In genomic region chr3:46681387-46681786, GRCh38 we compare ENCODE assay signal across 28 cellular contexts. TPM values are rescaled to one million over a fixed set of nuclear protein-coding genes. Genes with fewer than 3 reads are reported as not detected.
"Had no signal": no experiment of that assay in that cellular context is flagged by ENCODE, and none has a peak within 500 bp of the region (broad histone marks: within the 10 kb centered on the region; RNA-seq: fewer than 3 reads in every experiment).

No MANE protein-coding gene starts in this region.

- H3K27ac ChIP-seq: coronary artery, dorsolateral prefrontal cortex, epithelial cell of prostate, gastrocnemius medialis, neural progenitor cell, ovary, psoas muscle, skin epidermis, spleen, testis, tibial nerve, upper lobe of left lung had no signal

- H3K4me1 ChIP-seq: gastrocnemius medialis, neural progenitor cell, testis, tibial nerve, upper lobe of left lung had no signal

- H3K27me3 ChIP-seq: dorsolateral prefrontal cortex, gastrocnemius medialis, neural progenitor cell, ovary, spleen, testis, tibial nerve, upper lobe of left lung had no signal

- ATAC-seq: esophagus mucosa; gastrocnemius medialis; mucosa of descending colon; psoas muscle; right cardiac atrium; stimulated activated memory B cell treated with anti-CD40 and anti-IgM and Interleukin-4, amounts not matched to agents 10 μg/mL and 1 μg/mL and 100 μg/mL, for 72 hours; stimulated activated naive CD8-positive, alpha-beta T cell treated with anti-CD3 and anti-CD28 coated beads, Interleukin-15, Interleukin-2, amounts not matched to agents 100 U/mL and 50 U/mL, for 24 hours had no signal

- H3K4me2 ChIP-seq: neural progenitor cell had no signal

- DNase-seq: dorsolateral prefrontal cortex; effector CD4-positive, alpha-beta T cell; endodermal cell; foreskin fibroblast; gastrocnemius medialis; head of caudate nucleus; mesenchymal stem cell; mucosa of descending colon; naive B cell; nucleus accumbens; ovary; posterior cingulate gyrus; psoas muscle; spleen; stimulated activated CD4-positive, alpha-beta T cell treated with anti-CD3 and anti-CD28 coated beads, Interleukin-4, amount 100 ng/mL, for 4 hours; stimulated activated naive CD8-positive, alpha-beta T cell treated with anti-CD3 and anti-CD28 coated beads, Interleukin-15, Interleukin-2, amounts not matched to agents 100 U/mL and 50 U/mL, for 24 hours; substantia nigra; testis; upper lobe of left lung had no signal

- H3K9me3 ChIP-seq: gastrocnemius medialis, mucosa of descending colon, ovary, psoas muscle, spleen, testis, tibial nerve, upper lobe of left lung had no signal

- H3K4me3 ChIP-seq: coronary artery, dorsolateral prefrontal cortex, gastrocnemius medialis, mucosa of descending colon, neural progenitor cell, ovary, psoas muscle, skin epidermis, spleen, testis, tibial nerve, upper lobe of left lung had no signal

- H3K9ac ChIP-seq: neural progenitor cell had no signal

- H2AFZ ChIP-seq: neural progenitor cell had no signal

- H3K36me3 ChIP-seq: neural progenitor cell, ovary had no signal

RNA-seq across cellular contexts. Expression of gene PRSS50, which starts 36.3 kb away (rescaled TPM):
- polyA plus RNA-seq: keratinocyte, spleen had no signal
